ENCODE assay signal across 24 cellular contexts in genomic region chr4:145762719-145763118, GRCh38.
"Had no signal": no experiment of that assay in that cellular context is flagged by ENCODE, and none has a peak within 500 bp of the region (broad histone marks: within the 10 kb centered on the region; RNA-seq: fewer than 3 reads in every experiment).

No MANE protein-coding gene starts in this region.

- H3K4me2 ChIP-seq: KMS-11, SK-N-SH had no signal

- DNase-seq: Kasumi-1, MM.1S, NCI-H1092 treated with DMSO at 0.1 percent for 48 hours, NCI-H1417, NCI-H1436 treated with DMSO at 0.1 percent for 48 hours, NCI-H1694 treated with DMSO at 0.1 percent for 48 hours, NCI-H1930, NCI-H2081, NCI-H2107, NCI-H2227 treated with DMSO at 0.1 percent for 48 hours, NCI-H510A, NCI-H524 treated with DMSO at 0.1 percent for 48 hours, NCI-H69, NCI-H774, Right ventricle myocardium superior, RPMI8226, SK-N-SH, SW 1271 had no signal

- H3K4me3 ChIP-seq: K562 had no signal

- FAIRE-seq: HTR-8/SVneo, K562, RCC 7860 had no signal

- H3K27me3 Mint-ChIP-seq: IgD-negative memory B cell had no signal

- H3K4me3 Mint-ChIP-seq: IgD-negative memory B cell had no signal

- H3K27ac ChIP-seq: HL-60, KMS-11 had no signal

- H3K27ac Mint-ChIP-seq: IgD-negative memory B cell had no signal

- H3K9me2 ChIP-seq: SK-N-SH had no signal

- ATAC-seq: K562 had no signal

- H3K9ac ChIP-seq: KMS-11, SK-N-SH had no signal
